36 cellular contexts compared by ENCODE assay signal in the genomic region with DNA sequence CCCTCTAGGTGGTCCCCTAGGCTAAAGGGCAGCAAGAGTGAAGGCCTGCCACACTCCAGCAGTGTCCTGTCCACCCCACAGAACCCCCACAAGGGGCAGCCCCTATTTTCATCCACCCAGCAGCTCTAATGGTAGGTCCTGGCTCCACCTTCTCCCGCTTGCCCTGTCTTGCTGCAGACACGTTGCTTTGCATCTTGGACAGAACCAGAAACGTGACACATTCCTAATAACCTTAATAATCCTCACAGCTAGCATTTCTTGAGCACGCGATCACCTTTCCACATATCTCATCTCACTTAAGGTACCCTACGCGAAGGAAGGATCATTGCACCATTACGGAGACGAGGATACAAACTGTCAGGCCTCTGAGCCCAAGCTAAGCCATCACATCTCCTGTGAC.
"Had no signal": no experiment of that assay in that cellular context is flagged by ENCODE, and none has a peak within 500 bp of the region (broad histone marks: within the 10 kb centered on the region; RNA-seq: fewer than 3 reads in every experiment).

No MANE protein-coding gene starts in this region.

- H3K36me3 ChIP-seq: adrenal gland, cardiac muscle cell, colonic mucosa, esophagus muscularis mucosa, gastroesophageal sphincter, WERI-Rb-1 had no signal

- DNase-seq: activated B cell treated with CpG ODN at 0.5 μM for 24 hours; activated CD4-positive, alpha-beta memory T cell treated with anti-CD3 and anti-CD28 coated beads for 36 hours; activated CD4-positive, alpha-beta T cell treated with anti-CD3 and anti-CD28 coated beads, Interleukin-2, amount 10 ng/mL, durations not matched to agents 24 days and 14 days; activated CD8-positive, alpha-beta memory T cell treated with anti-CD3 and anti-CD28 coated beads, Interleukin-2, amount 10 ng/mL, durations not matched to agents 7 days and 5 days; activated CD8-positive, alpha-beta memory T cell treated with anti-CD3 and anti-CD28 coated beads, Interleukin-2, amount 50 U/mL, for 4 hours; activated CD8-positive, alpha-beta T cell treated with anti-CD3 and anti-CD28 coated beads, Interleukin-2, amount 10 ng/mL, durations not matched to agents 7 days and 5 days; activated effector memory CD4-positive, alpha-beta T cell treated with anti-CD3 and anti-CD28 coated beads, Interleukin-2, amount 50 U/mL, for 16 hours; activated naive CD4-positive, alpha-beta T cell treated with anti-CD3 and anti-CD28 coated beads for 36 hours; activated naive CD8-positive, alpha-beta T cell treated with anti-CD3 and anti-CD28 coated beads for 36 hours; activated naive CD8-positive, alpha-beta T cell treated with anti-CD3 and anti-CD28 coated beads, Interleukin-2, amount 50 U/mL, for 24 hours; activated T-cell treated with anti-CD3 and anti-CD28 coated beads, Interleukin-2, amount 50 U/mL, for 1 hour; activated T-cell treated with anti-CD3 and anti-CD28 coated beads, Interleukin-2, amount 50 U/mL, for 48 hours; adrenal gland; amygdala; aorta; body of pancreas; central memory CD4-positive, alpha-beta T cell; cerebellar nuclear complex; colonic mucosa; effector CD8-positive, alpha-beta T cell; foreskin melanocyte; head of caudate nucleus; T-helper 1 cell; T-helper 17 cell; T1000; WERI-Rb-1 had no signal

- H3K4me3 Mint-ChIP-seq: activated B cell treated with CpG ODN at 0.5 μM for 24 hours; activated CD4-positive, alpha-beta memory T cell treated with anti-CD3 and anti-CD28 coated beads for 36 hours; activated CD4-positive, alpha-beta T cell treated with anti-CD3 and anti-CD28 coated beads, Interleukin-2, amount 10 ng/mL, durations not matched to agents 24 days and 14 days; activated CD8-positive, alpha-beta memory T cell treated with anti-CD3 and anti-CD28 coated beads, Interleukin-2, amount 10 ng/mL, durations not matched to agents 7 days and 5 days; activated CD8-positive, alpha-beta T cell treated with anti-CD3 and anti-CD28 coated beads, Interleukin-2, amount 10 ng/mL, durations not matched to agents 7 days and 5 days; activated naive CD4-positive, alpha-beta T cell treated with anti-CD3 and anti-CD28 coated beads for 36 hours; activated naive CD4-positive, alpha-beta T cell treated with anti-CD3 and anti-CD28 coated beads, Interleukin-2, amount 50 U/mL, for 24 hours; activated naive CD8-positive, alpha-beta T cell treated with anti-CD3 and anti-CD28 coated beads for 36 hours; activated naive CD8-positive, alpha-beta T cell treated with anti-CD3 and anti-CD28 coated beads, Interleukin-2, amount 50 U/mL, for 24 hours; activated T-helper 1 cell treated with anti-CD3 and anti-CD28 coated beads, Interleukin-12 subunit alpha, Interleukin-12 subunit beta, Interleukin-2, Interleukin-4 antibody, amounts not matched to agents 30 ng/mL and 10 ng/mL and 1 ng/mL, durations not matched to agents 14 hours and 24 hours and 36 hours; T-helper 17 cell; T-helper 2 cell treated with Interferon-gamma antibody and Interleukin-4, amounts not matched to agents 5 μg/mL and 100 μg/mL, for 36 hours had no signal

- H3K27ac ChIP-seq: adrenal gland, body of pancreas, cardiac muscle cell, colonic mucosa, esophagus muscularis mucosa, gastroesophageal sphincter, WERI-Rb-1 had no signal

- H3K4me1 ChIP-seq: colonic mucosa had no signal

- ATAC-seq: activated CD4-positive, CD25-positive, alpha-beta regulatory T cell treated with anti-CD3 and anti-CD28 coated beads, Interleukin-2, amount 50 U/mL, for 24 hours; activated CD8-positive, alpha-beta memory T cell treated with anti-CD3 and anti-CD28 coated beads, Interleukin-2, amount 10 ng/mL, durations not matched to agents 7 days and 5 days; activated CD8-positive, alpha-beta T cell treated with anti-CD3 and anti-CD28 coated beads, Interleukin-2, amount 10 ng/mL, durations not matched to agents 7 days and 5 days; activated naive CD8-positive, alpha-beta T cell treated with anti-CD3 and anti-CD28 coated beads, Interleukin-2, amount 50 U/mL, for 24 hours; body of pancreas; gastroesophageal sphincter; T-helper 17 cell had no signal

- FAIRE-seq: endometrium, endothelial cell of umbilical vein had no signal

- H3K27me3 Mint-ChIP-seq: activated CD4-positive, alpha-beta memory T cell treated with anti-CD3 and anti-CD28 coated beads for 36 hours; activated naive CD8-positive, alpha-beta T cell treated with anti-CD3 and anti-CD28 coated beads for 36 hours had no signal

- H3K4me1 Mint-ChIP-seq: activated B cell treated with CpG ODN at 0.5 μM for 24 hours; activated CD8-positive, alpha-beta memory T cell treated with anti-CD3 and anti-CD28 coated beads, Interleukin-2, amount 10 ng/mL, durations not matched to agents 7 days and 5 days; activated naive CD8-positive, alpha-beta T cell treated with anti-CD3 and anti-CD28 coated beads for 36 hours; activated naive CD8-positive, alpha-beta T cell treated with anti-CD3 and anti-CD28 coated beads, Interleukin-2, amount 50 U/mL, for 24 hours had no signal

- H3K36me3 Mint-ChIP-seq: activated CD4-positive, alpha-beta memory T cell treated with anti-CD3 and anti-CD28 coated beads for 36 hours; activated CD8-positive, alpha-beta memory T cell treated with anti-CD3 and anti-CD28 coated beads, Interleukin-2, amount 10 ng/mL, durations not matched to agents 7 days and 5 days; activated naive CD8-positive, alpha-beta T cell treated with anti-CD3 and anti-CD28 coated beads for 36 hours had no signal

- H3K9me3 Mint-ChIP-seq: activated B cell treated with CpG ODN at 0.5 μM for 24 hours; activated CD4-positive, alpha-beta memory T cell treated with anti-CD3 and anti-CD28 coated beads for 36 hours; activated CD4-positive, alpha-beta T cell treated with anti-CD3 and anti-CD28 coated beads, Interleukin-2, amount 10 ng/mL, durations not matched to agents 24 days and 14 days; activated naive CD4-positive, alpha-beta T cell treated with anti-CD3 and anti-CD28 coated beads for 36 hours; activated naive CD4-positive, alpha-beta T cell treated with anti-CD3 and anti-CD28 coated beads, Interleukin-2, amount 50 U/mL, for 24 hours; activated naive CD8-positive, alpha-beta T cell treated with anti-CD3 and anti-CD28 coated beads for 36 hours; activated naive CD8-positive, alpha-beta T cell treated with anti-CD3 and anti-CD28 coated beads, Interleukin-2, amount 50 U/mL, for 24 hours; activated T-helper 1 cell treated with anti-CD3 and anti-CD28 coated beads, Interleukin-12 subunit alpha, Interleukin-12 subunit beta, Interleukin-2, Interleukin-4 antibody, amounts not matched to agents 30 ng/mL and 10 ng/mL and 1 ng/mL, durations not matched to agents 14 hours and 24 hours and 36 hours; activated T-helper 2 cell treated with anti-CD3 and anti-CD28 coated beads, Interferon-gamma antibody, Interleukin-2, Interleukin-4, amounts not matched to agents 10 μg/mL and 5 μg/mL and 100 μg/mL, durations not matched to agents 14 hours and 24 hours and 36 hours; T-helper 2 cell treated with Interferon-gamma antibody and Interleukin-4, amounts not matched to agents 5 μg/mL and 100 μg/mL, for 36 hours had no signal

- H3K4me3 ChIP-seq: adrenal gland, body of pancreas, cardiac muscle cell, colonic mucosa, esophagus muscularis mucosa, gastroesophageal sphincter had no signal

- H3K27me3 ChIP-seq: adrenal gland, body of pancreas, cardiac muscle cell, colonic mucosa, esophagus muscularis mucosa, gastroesophageal sphincter had no signal

- H3K27ac Mint-ChIP-seq: activated B cell treated with CpG ODN at 0.5 μM for 24 hours; activated CD4-positive, alpha-beta memory T cell treated with anti-CD3 and anti-CD28 coated beads for 36 hours; activated CD4-positive, alpha-beta T cell treated with anti-CD3 and anti-CD28 coated beads, Interleukin-2, amount 10 ng/mL, durations not matched to agents 24 days and 14 days; activated CD8-positive, alpha-beta memory T cell treated with anti-CD3 and anti-CD28 coated beads, Interleukin-2, amount 10 ng/mL, durations not matched to agents 7 days and 5 days; activated CD8-positive, alpha-beta T cell treated with anti-CD3 and anti-CD28 coated beads, Interleukin-2, amount 10 ng/mL, durations not matched to agents 7 days and 5 days; activated naive CD4-positive, alpha-beta T cell treated with anti-CD3 and anti-CD28 coated beads for 36 hours; activated naive CD4-positive, alpha-beta T cell treated with anti-CD3 and anti-CD28 coated beads, Interleukin-2, amount 50 U/mL, for 24 hours; activated naive CD8-positive, alpha-beta T cell treated with anti-CD3 and anti-CD28 coated beads for 36 hours; activated naive CD8-positive, alpha-beta T cell treated with anti-CD3 and anti-CD28 coated beads, Interleukin-2, amount 50 U/mL, for 24 hours; activated T-helper 1 cell treated with anti-CD3 and anti-CD28 coated beads, Interleukin-12 subunit alpha, Interleukin-12 subunit beta, Interleukin-2, Interleukin-4 antibody, amounts not matched to agents 30 ng/mL and 10 ng/mL and 1 ng/mL, durations not matched to agents 14 hours and 24 hours and 36 hours; activated T-helper 2 cell treated with anti-CD3 and anti-CD28 coated beads, Interferon-gamma antibody, Interleukin-2, Interleukin-4, amounts not matched to agents 10 μg/mL and 5 μg/mL and 100 μg/mL, durations not matched to agents 14 hours and 24 hours and 36 hours; T-helper 17 cell; T-helper 2 cell treated with Interferon-gamma antibody and Interleukin-4, amounts not matched to agents 5 μg/mL and 100 μg/mL, for 36 hours had no signal

- H3K9me3 ChIP-seq: adrenal gland, body of pancreas, colonic mucosa, esophagus muscularis mucosa, gastroesophageal sphincter had no signal
